In genomic region chr4:92840880-92841279, GRCh38 we compare ENCODE assay signal across 5 cellular contexts.
"Had no signal": no experiment of that assay in that cellular context is flagged by ENCODE, and none has a peak within 500 bp of the region (broad histone marks: within the 10 kb centered on the region; RNA-seq: fewer than 3 reads in every experiment).

No MANE protein-coding gene starts in this region.

- H3K36me3 Mint-ChIP-seq: IgD-negative memory B cell had no signal

- DNase-seq: IMR-90, KBM-7 had no signal

- ATAC-seq: HepG2, K562 had no signal

- H3K4me3 Mint-ChIP-seq: IgD-negative memory B cell had no signal

- H3K27me3 Mint-ChIP-seq: IgD-negative memory B cell had no signal
